11 cellular contexts compared by ENCODE assay signal in genomic region chr15:48647963-48648362, GRCh38. TPM values are rescaled to one million over a fixed set of nuclear protein-coding genes. Genes with fewer than 3 reads are reported as not detected.
DNase-seq lines count a peak whose midpoint lies in the region; ATAC-seq and TF ChIP-seq lines count a peak whose summit lies in the region.
"Had no signal": no experiment of that assay in that cellular context is flagged by ENCODE, and none has a peak within 500 bp of the region (broad histone marks: within the 10 kb centered on the region; RNA-seq: fewer than 3 reads in every experiment).

No MANE protein-coding gene starts in this region.

- H3K4me1 Mint-ChIP-seq in chondrocyte (ENCODE audit: low read depth): peaks cover 31% of the 10 kb centered on the region

- DNase-seq in AG10803 (ENCODE audit: low read depth) (peak; percentile 70), HCEC 1CT (peak; percentile 52), chondrocyte (ENCODE audit: low spot score) (no peak), medulla oblongata (ENCODE audit: extremely low spot score) (peak; percentile 60), upper lobe of right lung (no peak)
- DNase-seq: DND-41 had no signal

- no peak overlapping the region for H3K27ac ChIP-seq in upper lobe of right lung

- H3K27me3 Mint-ChIP-seq in chondrocyte (ENCODE audit: low read depth): no peaks in the 10 kb centered on the region

- H3K36me3 Mint-ChIP-seq in chondrocyte (ENCODE audit: low read depth): peaks cover 12% of the 10 kb centered on the region
- H3K36me3 Mint-ChIP-seq: activated naive CD8-positive, alpha-beta T cell; WTC11 had no signal

- TF ChIP-seq CTCF in AG10803 (conservative IDR thresholded peaks at IDR 0.05; ENCODE audit: low read length) (peak; percentile 62), chondrocyte (IDR thresholded peaks at IDR 0.05) (peak; percentile 66), upper lobe of right lung (IDR thresholded peaks at IDR 0.05) (no peak)

- ATAC-seq in GM19452 (IDR thresholded peaks at IDR 0.05; ENCODE audit: unreplicated experiment) (no peak), HG02678 (IDR thresholded peaks at IDR 0.05; ENCODE audit: unreplicated experiment) (no peak), HG03196 (IDR thresholded peaks at IDR 0.05; ENCODE audit: unreplicated experiment) (no peak), upper lobe of right lung (no peak)
- ATAC-seq: WTC11 had no signal

- H3K9me3 ChIP-seq in upper lobe of right lung: no peaks in the 10 kb centered on the region

- no peak overlapping the region for H3K4me3 Mint-ChIP-seq in chondrocyte (ENCODE audit: unreplicated experiment)
- H3K4me3 Mint-ChIP-seq: activated naive CD8-positive, alpha-beta T cell; WTC11 had no signal

- no peaks in the 10 kb centered on the region for H3K36me3 ChIP-seq in upper lobe of right lung

- H3K9me3 Mint-ChIP-seq in chondrocyte (ENCODE audit: low read depth): no peaks in the 10 kb centered on the region
- H3K9me3 Mint-ChIP-seq: WTC11 had no signal

- peaks cover 28% of the 10 kb centered on the region for H3K27me3 ChIP-seq in upper lobe of right lung

- H3K4me3 ChIP-seq in AG10803 (ENCODE audit: low read length) (no peak overlapping the region), upper lobe of right lung (no peak overlapping the region)

- H3K4me1 ChIP-seq in upper lobe of right lung: peaks cover 8% of the 10 kb centered on the region

- H3K27ac Mint-ChIP-seq in chondrocyte (ENCODE audit: unreplicated experiment): peak overlapping the region; percentile 74
- H3K27ac Mint-ChIP-seq: activated naive CD8-positive, alpha-beta T cell; WTC11 had no signal

- intact Hi-C loops in upper lobe of right lung (cut with DNase I): no loop called here

RNA-seq across cellular contexts. Expression of gene FBN1, which starts 2.5 kb away (rescaled TPM):
- total RNA-seq in chondrocyte (1,183 to 1,794 TPM (median 1,190 TPM) in 3 replicates), upper lobe of right lung (46.9 TPM)

Comparison
In these comparisons a context has a peak if more than half of its experiments do, and no peak if none do; other contexts are left out.
1. DNase-seq: peak in AG10803 (single experiment), HCEC 1CT (single experiment) and medulla oblongata (single experiment); none in chondrocyte (single experiment) and upper lobe of right lung (single experiment).
2. RNA of gene FBN1, which starts 2.5 kb away (total RNA-seq): 1,183 to 1,794 TPM in chondrocyte; 46.9 TPM in upper lobe of right lung (single experiment); every median in the first group is over 10 times any median in the second.